19 cellular contexts compared by ENCODE assay signal in the genomic region with DNA sequence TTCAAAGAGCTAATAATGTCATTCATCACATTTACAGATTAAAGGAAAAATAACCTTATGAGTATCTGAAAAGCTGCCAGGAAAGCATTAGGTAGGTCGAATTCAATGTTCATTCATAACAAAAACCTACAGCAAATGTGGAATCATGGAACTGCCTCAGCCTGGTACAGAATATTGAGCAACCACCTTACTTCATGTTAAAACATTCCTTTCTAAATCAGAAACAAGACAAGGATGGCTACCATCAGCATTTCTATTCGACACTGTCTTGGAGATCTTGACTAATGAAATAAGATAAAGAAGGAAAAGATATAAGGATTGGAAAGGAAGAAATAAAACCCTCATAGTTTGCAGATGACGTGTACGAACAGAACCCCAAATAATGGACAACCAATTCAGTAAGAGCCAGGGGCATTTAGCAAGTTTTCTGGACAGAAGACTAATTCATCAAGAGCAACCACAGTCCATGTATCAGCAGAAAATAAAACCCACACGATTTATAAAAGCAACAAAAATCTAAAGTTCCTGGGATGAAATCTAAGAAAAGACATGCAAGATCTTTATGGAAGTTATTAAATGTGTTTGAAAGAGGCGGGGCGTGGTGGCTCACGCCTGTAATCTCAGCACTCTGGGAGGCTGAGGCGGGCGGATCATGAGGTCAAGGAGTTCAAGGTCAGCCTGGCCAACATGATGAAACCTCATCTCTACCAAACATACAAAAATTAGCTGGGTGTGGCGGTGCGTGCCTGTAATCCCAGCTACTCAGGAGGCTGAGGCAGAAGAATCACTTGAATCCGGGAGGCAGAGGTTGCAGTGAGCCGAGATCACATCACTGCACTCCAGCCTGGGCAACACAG.
"Had no signal": no experiment of that assay in that cellular context is flagged by ENCODE, and none has a peak within 500 bp of the region (broad histone marks: within the 10 kb centered on the region; RNA-seq: fewer than 3 reads in every experiment).

No MANE protein-coding gene starts in this region.

- H3K4me1 ChIP-seq: transverse colon had no signal

- H3K4me3 ChIP-seq: dorsolateral prefrontal cortex, smooth muscle cell, transverse colon had no signal

- ATAC-seq: activated T-cell treated with anti-CD3 and anti-CD28 coated beads, Interleukin-2, amount 50 U/mL, for 72 hours; left ventricle myocardium superior; natural killer cell treated with Interleukin-12 subunit alpha and Interleukin-12 subunit beta and Interleukin-15 and Interleukin-18, amount 100 ng/mL, for 72 hours had no signal

- FAIRE-seq: bronchial epithelial cell had no signal

- H3K4me2 ChIP-seq: smooth muscle cell had no signal

- H3K27ac ChIP-seq: dorsolateral prefrontal cortex, transverse colon had no signal

- H3K36me3 ChIP-seq: transverse colon had no signal

- H3K27me3 ChIP-seq: dorsolateral prefrontal cortex, transverse colon had no signal

- DNase-seq: activated CD4-positive, alpha-beta T cell treated with anti-CD3 and anti-CD28 coated beads, Interleukin-2, amount 10 ng/mL, durations not matched to agents 24 days and 14 days; activated CD4-positive, CD25-positive, alpha-beta regulatory T cell; activated CD8-positive, alpha-beta memory T cell treated with anti-CD3 and anti-CD28 coated beads, Interleukin-2, amount 50 U/mL, for 48 hours; activated gamma-delta T cell; activated naive CD8-positive, alpha-beta T cell treated with anti-CD3 and anti-CD28 coated beads for 36 hours; activated T-cell treated with anti-CD3 and anti-CD28 coated beads, Interleukin-2, amount 50 U/mL, for 72 hours; anterior cingulate cortex; dorsolateral prefrontal cortex; hypothalamus; left ventricle myocardium superior; mesendoderm; right cardiac atrium; stimulated activated CD4-positive, alpha-beta T cell treated with anti-CD3 and anti-CD28 coated beads, Interleukin-4, amount 100 ng/mL, for 4 hours; stimulated activated CD8-positive, alpha-beta memory T cell treated with anti-CD3 and anti-CD28 coated beads, Interleukin-4, amount 100 ng/mL, for 48 hours; stimulated activated naive CD4-positive, alpha-beta T cell treated with Interleukin-2 at 50 U/mL for 16 hours; transverse colon had no signal
